ENCODE assay signal across 8 cellular contexts in the genomic region with DNA sequence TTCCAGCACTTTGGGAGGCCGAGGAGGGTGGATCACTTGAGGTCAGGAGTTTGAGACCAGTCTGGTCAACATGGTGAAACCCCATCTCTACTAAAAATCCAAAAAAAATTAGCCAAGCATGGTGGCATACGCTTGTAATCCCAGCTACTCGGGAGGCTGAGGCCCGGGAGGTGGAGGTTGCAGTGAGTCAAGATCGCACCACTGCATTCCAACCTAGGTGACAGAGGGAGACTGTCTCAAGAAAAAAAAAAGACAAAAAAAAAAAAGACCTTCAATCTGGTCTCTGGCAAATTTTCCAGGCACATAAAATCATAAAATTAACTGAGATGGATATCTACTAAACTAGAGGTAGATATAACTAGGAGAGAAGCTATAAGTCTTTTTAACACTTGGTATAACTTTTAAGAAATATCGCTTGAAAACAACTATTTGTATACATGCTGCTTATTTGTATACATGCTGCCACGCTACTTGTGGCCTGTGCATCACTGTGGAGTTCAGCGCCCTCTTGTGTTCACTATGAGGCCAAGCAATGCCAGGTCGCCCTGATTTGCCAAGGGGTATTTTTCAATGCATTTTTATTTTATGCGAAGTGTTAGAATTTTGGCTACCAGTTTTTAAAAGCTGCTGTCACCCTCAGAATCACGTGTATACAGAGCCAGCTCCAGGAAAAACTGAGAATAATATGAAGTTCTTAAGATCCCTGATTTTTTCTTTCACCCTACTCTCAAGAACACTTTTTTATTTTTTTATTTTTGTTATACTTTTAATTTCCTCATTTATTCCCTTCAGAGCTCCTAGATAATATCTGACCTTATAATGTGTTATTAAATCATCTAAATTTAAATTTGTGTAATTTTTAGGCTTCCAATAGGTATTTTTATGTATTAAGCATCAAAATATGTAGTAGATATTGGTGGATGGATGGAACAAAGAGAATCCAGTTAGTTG. TPM values are rescaled to one million over a fixed set of nuclear protein-coding genes. Genes with fewer than 3 reads are reported as not detected.
DNase-seq lines count a peak whose midpoint lies in the region; ATAC-seq, FAIRE-seq and TF ChIP-seq lines count a peak whose summit lies in the region.

No MANE protein-coding gene starts in this region.

- H3K27me3 Mint-ChIP-seq in activated CD8-positive, alpha-beta T cell treated with anti-CD3 and anti-CD28 coated beads for 36 hours, result peaks cover 2% of the 10 kb centered on the region
- no peaks in the 10 kb centered on the region for H3K27me3 Mint-ChIP-seq in endothelial cell (ENCODE audit: unreplicated experiment)

- H3K9me3 ChIP-seq in A549, result no peaks in the 10 kb centered on the region

- 8% methylated on average over 11 of the region's 11 CpGs for WGBS in A549 (ENCODE audit: missing lambda C conversion rate)

- TF ChIP-seq RAD21 in A549 (conservative IDR thresholded peaks at IDR 0.05 in 1 of 2, IDR thresholded peaks at IDR 0.05 in 1 of 2), result peak; percentile 85 to 88

- ATAC-seq in A549, result peak; percentile 72 to 81; a peak in 3 of 6 replicates
- ATAC-seq in HG03378 (IDR thresholded peaks at IDR 0.05; ENCODE audit: unreplicated experiment), result peak; percentile 55
- ATAC-seq in activated CD8-positive, alpha-beta T cell treated with anti-CD3 and anti-CD28 coated beads for 36 hours, result peak; percentile 80

- H3K9me3 Mint-ChIP-seq in activated CD8-positive, alpha-beta T cell treated with anti-CD3 and anti-CD28 coated beads for 36 hours, result no peaks in the 10 kb centered on the region
- H3K9me3 Mint-ChIP-seq in endothelial cell (ENCODE audit: unreplicated experiment), result no peaks in the 10 kb centered on the region

- no peak overlapping the region for H3K27ac Mint-ChIP-seq in activated CD8-positive, alpha-beta T cell treated with anti-CD3 and anti-CD28 coated beads for 36 hours
- no peak overlapping the region for H3K27ac Mint-ChIP-seq in endothelial cell (ENCODE audit: unreplicated experiment)

- no peak for TF ChIP-seq EP300 in A549 (IDR thresholded peaks at IDR 0.05)

- H3K27ac ChIP-seq in A549, result 0 out of 6 replicates have a peak overlapping the region, but pooled peaks of 1 of the 2 experiments have one; percentile 21

- peak; percentile 95 for TF ChIP-seq CTCF in A549 (IDR thresholded peaks at IDR 0.05)
- peak; percentile 96 for TF ChIP-seq CTCF in activated CD8-positive, alpha-beta T cell treated with anti-CD3 and anti-CD28 coated beads for 36 hours (IDR thresholded peaks at IDR 0.05)
- TF ChIP-seq CTCF in endothelial cell (IDR thresholded peaks at IDR 0.05; ENCODE audit: unreplicated experiment), result peak; percentile 83

- TF ChIP-seq POLR2A in A549 (IDR thresholded peaks at IDR 0.05; ENCODE audit: low read length), result no peak

- intact Hi-C loops in activated CD8-positive, alpha-beta T cell treated with anti-CD3 and anti-CD28 coated beads for 36 hours (cut with micrococcal nuclease), result no loop called here

- peak overlapping the region; percentile 63 for H3K4me2 ChIP-seq in A549

- DNase-seq in A549 (ENCODE audit: low read depth in 1 of 2, low spot score in 1 of 2) (peak; percentile 81 to 83), GM18507 (ENCODE audit: extremely low spot score, insufficient read length, low read depth) (peak; percentile 58), NCI-H82 (lab: John Stamatoyannopoulos, UW) (peak; percentile 79), endothelial cell (ENCODE audit: low spot score) (peak; percentile 52), midbrain (lab: John Stamatoyannopoulos, UW) (peak; percentile 53)
- DNase-seq in activated CD8-positive, alpha-beta T cell treated with anti-CD3 and anti-CD28 coated beads for 36 hours, result peak; percentile 74
- peak; percentile 23 for DNase-seq in stimulated activated CD8-positive, alpha-beta memory T cell treated with anti-CD3 and anti-CD28 coated beads, Interleukin-7, amount 100 ng/mL, for 24 hours (ENCODE audit: low read depth)

- H3K4me1 Mint-ChIP-seq in activated CD8-positive, alpha-beta T cell treated with anti-CD3 and anti-CD28 coated beads for 36 hours (ENCODE audit: low read depth), result peaks cover 11% of the 10 kb centered on the region
- no peaks in the 10 kb centered on the region for H3K4me1 Mint-ChIP-seq in endothelial cell (ENCODE audit: unreplicated experiment)

- POLR2A ChIA-PET in A549 (lab: Yijun Ruan, JAX), result interaction anchor here (1.1 kb wide), 1 partner anchor 119 kb away, joined by 4 read pairs; the partner anchor contains the start of gene OSBPL3
- POLR2A ChIA-PET in activated CD8-positive, alpha-beta T cell treated with anti-CD3 and anti-CD28 coated beads for 36 hours (lab: Charles Lee), result interaction anchor here (0.9 to 1.3 kb wide), 3 partner anchors 27 to 285 kb away, joined by 3 read pairs; no protein-coding TSS in a partner anchor

- no peaks in the 10 kb centered on the region for H3K36me3 Mint-ChIP-seq in activated CD8-positive, alpha-beta T cell treated with anti-CD3 and anti-CD28 coated beads for 36 hours (ENCODE audit: low read depth)
- H3K36me3 Mint-ChIP-seq in endothelial cell (ENCODE audit: low read depth, unreplicated experiment), result no peaks in the 10 kb centered on the region

- FAIRE-seq in A549 (lab: Jason Lieb, UNC), result no peak
- FAIRE-seq in GM18507 (lab: Jason Lieb, UNC), result peak; percentile 92

- no peak overlapping the region for H3K4me3 ChIP-seq in A549

- H3K4me3 Mint-ChIP-seq in activated CD8-positive, alpha-beta T cell treated with anti-CD3 and anti-CD28 coated beads for 36 hours, result no peak overlapping the region
- no peak overlapping the region for H3K4me3 Mint-ChIP-seq in endothelial cell (ENCODE audit: unreplicated experiment)

- CTCF ChIA-PET in A549 (lab: Yijun Ruan, JAX), result interaction anchor here (0.6 to 12.6 kb wide), 81 partner anchors 8 to 1427 kb away, joined by 3 to 280 read pairs (median 4); partner anchors contain the start of gene OSBPL3
- CTCF ChIA-PET in activated CD8-positive, alpha-beta T cell treated with anti-CD3 and anti-CD28 coated beads for 36 hours (lab: Charles Lee), result interaction anchor here (0.6 to 4.3 kb wide), 65 partner anchors 9 to 656 kb away, joined by 3 to 41 read pairs (median 4); partner anchors contain the start of genes CYCS and OSBPL3

- H3K4me1 ChIP-seq in A549, result peaks cover 6% of the 10 kb centered on the region; the same call in 1 of the 3 replicates

TF ChIP-seq in A549, 52 proteins besides CTCF, POLR2A, EP300 and RAD21:
- TF ChIP-seq ESRRA (IDR thresholded peaks at IDR 0.05; ENCODE audit: borderline replicate concordance, low read length), result no peak
- no peak for TF ChIP-seq PBX3 (IDR thresholded peaks at IDR 0.05)
- TF ChIP-seq SMC3 (IDR thresholded peaks at IDR 0.05), result peak; percentile 74
- no peak for TF ChIP-seq PHF8 (IDR thresholded peaks at IDR 0.05; ENCODE audit: borderline replicate concordance, low read depth)
- TF ChIP-seq KDM5A (IDR thresholded peaks at IDR 0.05), result no peak
- no peak for TF ChIP-seq JUNB (IDR thresholded peaks at IDR 0.05)
- TF ChIP-seq CHD2 (IDR thresholded peaks at IDR 0.05; ENCODE audit: low read length, partially characterized antibody), result no peak
- TF ChIP-seq CEBPB (IDR thresholded peaks at IDR 0.05), result no peak
- TF ChIP-seq MAX (IDR thresholded peaks at IDR 0.05), result peak; percentile 71
- TF ChIP-seq CHD4 (IDR thresholded peaks at IDR 0.05; ENCODE audit: borderline replicate concordance), result no peak
- no peak for TF ChIP-seq HEYL (CRISPR knock-in tag; IDR thresholded peaks at IDR 0.05)
- no peak for TF ChIP-seq HDAC2 (IDR thresholded peaks at IDR 0.05)
- no peak for TF ChIP-seq HOXB5 (CRISPR knock-in tag; IDR thresholded peaks at IDR 0.05)
- TF ChIP-seq EHF (CRISPR knock-in tag; IDR thresholded peaks at IDR 0.05), result no peak
- no peak for TF ChIP-seq MAFK (IDR thresholded peaks at IDR 0.05; ENCODE audit: partially characterized antibody)
- TF ChIP-seq NR3C1 (IDR thresholded peaks at IDR 0.05), result no peak
- no peak for TF ChIP-seq BCL3 (IDR thresholded peaks at IDR 0.05)

RNA-seq across cellular contexts. Expression of gene CYCS, which starts 26.7 kb away (rescaled TPM):
- polyA plus RNA-seq in A549 (2011; rRNA removed), result 196 and 235 TPM in 2 replicates
- 44.0 and 44.6 TPM in 2 replicates for polyA plus RNA-seq in A549 (2012; cell fraction: cytosol; rRNA removed)
- 7.9 and 16.6 TPM in 2 replicates for polyA plus RNA-seq in A549 (2012; cell fraction: nucleus; rRNA removed)
- 253 to 304 TPM (median 256 TPM) in 3 replicates for polyA plus RNA-seq in A549 (2017; fragmentation: RNase III; extraction: RNeasy Plus Mini Kit Qiagen cat#74134 plus additional on column Dnase treatment)
- 22.2 and 27.7 TPM in 2 replicates for polyA minus RNA-seq in A549 (2011; rRNA and poly(A)+ RNA removed)
- 100 to 1,000 TPM; 266 TPM for total RNA-seq in activated CD8-positive, alpha-beta T cell treated with anti-CD3 and anti-CD28 coated beads for 36 hours
- 54.9 TPM for total RNA-seq in endothelial cell (ENCODE audit: unreplicated experiment)

Comparison
In these comparisons a context has a peak if more than half of its experiments do, and no peak if none do; other contexts are left out.
1. DNase-seq: peak in every context shown above with its lines; median percentile 82 in A549; 79 in NCI-H82; 74 in activated CD8-positive, alpha-beta T cell treated with anti-CD3 and anti-CD28 coated beads for 36 hours; 58 in GM18507; 53 in midbrain; 52 in endothelial cell; 23 in stimulated activated CD8-positive, alpha-beta memory T cell treated with anti-CD3 and anti-CD28 coated beads, Interleukin-7, amount 100 ng/mL, for 24 hours.